In the genomic region with DNA sequence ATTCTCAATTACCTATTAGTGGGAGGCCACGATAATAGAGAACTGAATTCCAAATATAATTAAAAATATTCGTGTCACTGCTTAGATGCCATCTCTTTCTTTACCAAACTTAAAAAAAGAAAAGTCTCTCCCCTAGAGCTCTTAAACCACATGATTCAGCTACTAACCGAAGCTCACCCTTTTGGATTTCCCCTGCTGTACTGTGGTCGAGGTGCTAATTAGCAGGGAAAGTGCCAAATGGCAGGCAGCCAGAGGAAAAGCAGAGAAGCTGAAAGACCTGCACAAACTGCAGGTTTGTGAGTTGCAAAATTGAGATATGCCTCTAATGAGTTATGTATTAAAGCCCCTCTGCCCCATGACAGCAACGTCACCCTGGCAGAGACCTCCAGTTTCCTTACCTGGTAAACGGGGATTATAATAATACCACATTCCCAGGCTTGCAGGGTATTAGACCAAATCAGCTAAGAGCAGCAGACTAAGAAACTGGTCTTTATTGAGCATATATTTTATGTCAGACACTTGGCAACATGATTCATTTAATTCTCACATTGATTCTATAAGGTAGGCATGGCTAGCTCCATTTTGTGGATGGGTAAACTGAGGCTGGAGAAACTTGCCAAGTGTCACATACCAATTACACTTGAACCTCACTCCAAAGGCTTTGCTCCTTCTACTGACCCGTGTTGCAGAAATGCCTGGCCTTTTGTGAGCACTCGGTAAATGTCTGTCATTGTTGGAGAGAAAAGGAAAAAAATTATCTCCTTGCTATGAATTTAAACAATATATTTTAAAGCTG, we compare ENCODE assay signal across 8 cellular contexts.
DNase-seq lines count a peak whose midpoint lies in the region; ATAC-seq and TF ChIP-seq lines count a peak whose summit lies in the region.

No MANE protein-coding gene starts in this region.

- H3K4me2 ChIP-seq in hepatocyte = no peak overlapping the region

- H4K20me1 ChIP-seq in hepatocyte (ENCODE audit: insufficient read depth, poor library complexity, severe bottlenecking) = no peaks in the 10 kb centered on the region

- no peak overlapping the region for H3K4me3 ChIP-seq in hepatocyte

- 59% methylated on average over 8 of the region's 8 CpGs for WGBS in hepatocyte (ENCODE audit: low lambda C conversion rate, missing lambda C conversion rate)

- H3K36me3 ChIP-seq in hepatocyte (replicated peaks; ENCODE audit: insufficient read depth, low read depth) = no peaks in the 10 kb centered on the region

- H3K79me2 ChIP-seq in hepatocyte = no peaks in the 10 kb centered on the region

- no peaks in the 10 kb centered on the region for H3K9me2 ChIP-seq in hepatocyte (replicated peaks; ENCODE audit: insufficient read depth)

- H3K9me3 ChIP-seq in hepatocyte (ENCODE audit: low read depth) = no peaks in the 10 kb centered on the region

- no peaks in the 10 kb centered on the region for H3K27me3 ChIP-seq in hepatocyte

- TF ChIP-seq CTCF in hepatocyte (IDR thresholded peaks at IDR 0.05; ENCODE audit: poor library complexity) = no peak

- H2AFZ ChIP-seq in hepatocyte = no peak overlapping the region

- peak; percentile 87 for ATAC-seq in GM18867 (IDR thresholded peaks at IDR 0.05; ENCODE audit: unreplicated experiment)
- ATAC-seq in HG02884 (IDR thresholded peaks at IDR 0.05; ENCODE audit: unreplicated experiment) = peak; percentile 80

- peaks cover 17% of the 10 kb centered on the region for H3K4me1 ChIP-seq in hepatocyte (ENCODE audit: insufficient read depth)

- peak overlapping the region; percentile 76 for H3K27ac ChIP-seq in hepatocyte

- peak; percentile 42 for DNase-seq in NCI-H226
- peak; percentile 33 for DNase-seq in activated T-cell treated with anti-CD3 and anti-CD28 coated beads for 1 hour (ENCODE audit: low read depth)
- peak; percentile 17 for DNase-seq in hepatocyte (ENCODE audit: low spot score)
- DNase-seq in stimulated activated CD4-positive, alpha-beta T cell treated with anti-CD3 and anti-CD28 coated beads, TNF-alpha, amount 100 ng/mL, for 4 hours (ENCODE audit: low read depth in 3 of 3) = peak; percentile 30 to 34 (median 32)
- DNase-seq in pons (ENCODE audit: low spot score) = no peak
- no peak for DNase-seq in foreskin melanocyte

Comparison
In these comparisons a context has a peak if more than half of its experiments do, and no peak if none do; other contexts are left out.
1. DNase-seq: peak in NCI-H226 (single experiment), activated T-cell treated with anti-CD3 and anti-CD28 coated beads for 1 hour (single experiment), hepatocyte (single experiment) and stimulated activated CD4-positive, alpha-beta T cell treated with anti-CD3 and anti-CD28 coated beads, TNF-alpha, amount 100 ng/mL, for 4 hours (3 of 3); none in pons (single experiment) and foreskin melanocyte (single experiment).